ENCODE assay signal across 8 cellular contexts in the genomic region with DNA sequence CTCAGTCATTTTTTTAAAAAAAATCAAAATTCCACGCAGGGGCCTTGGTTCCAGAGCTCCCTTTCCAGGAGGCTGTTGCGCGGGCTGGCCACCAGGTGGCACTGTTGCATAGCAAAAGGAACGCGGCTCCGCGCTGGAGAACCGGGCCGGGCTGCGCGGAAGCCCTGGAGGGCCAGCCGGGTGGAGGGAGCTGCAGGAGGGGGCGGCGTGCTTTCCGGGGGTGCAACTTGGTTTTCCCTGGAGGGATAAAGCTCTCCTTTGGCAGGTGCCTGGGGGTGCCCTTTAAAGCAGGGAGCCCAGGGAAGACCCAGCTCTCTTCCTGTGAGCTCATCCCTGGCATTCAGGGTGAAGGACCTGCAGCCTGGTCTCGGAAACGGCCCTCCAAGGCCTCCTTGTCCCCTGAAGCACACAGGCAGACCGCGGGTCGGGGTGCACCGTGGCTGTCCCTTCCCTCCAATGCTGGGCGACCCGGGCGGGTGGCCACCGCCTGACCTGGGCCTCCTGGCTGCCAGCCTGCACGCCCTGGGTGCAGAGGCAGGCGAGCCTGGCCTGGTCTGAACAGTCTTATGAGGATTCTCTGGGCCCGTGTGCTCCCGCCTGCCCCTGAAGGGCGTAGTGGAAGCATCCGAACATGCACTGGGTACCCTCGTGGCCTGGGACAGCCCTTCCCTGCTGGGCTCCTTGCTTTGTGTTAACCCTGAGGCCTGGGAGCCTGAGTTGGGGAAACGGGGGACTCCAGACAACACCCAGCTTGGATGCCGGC. TPM values are rescaled to one million over a fixed set of nuclear protein-coding genes. Genes with fewer than 3 reads are reported as not detected.
DNase-seq lines count a peak whose midpoint lies in the region; ATAC-seq and TF ChIP-seq lines count a peak whose summit lies in the region.

No MANE protein-coding gene starts in this region.

- peak; percentile 79 for TF ChIP-seq CTCF in WERI-Rb-1 (IDR thresholded peaks at IDR 0.05; ENCODE audit: low read depth, low read length)
- peak; percentile 97 for TF ChIP-seq CTCF in brain microvascular endothelial cell (IDR thresholded peaks at IDR 0.05; ENCODE audit: low read depth, low read length, missing control alignments)

- no peaks in the 10 kb centered on the region for H3K9me3 ChIP-seq in WERI-Rb-1 (ENCODE audit: severe bottlenecking)

- H3K27me3 ChIP-seq in WERI-Rb-1 (ENCODE audit: insufficient read depth, low read depth, severe bottlenecking) (peaks cover 96% of the 10 kb centered on the region), brain microvascular endothelial cell (replicated peaks) (peaks cover 18% of the 10 kb centered on the region)

- H3K4me3 ChIP-seq in WERI-Rb-1 (ENCODE audit: low read depth, low read length) (no peak overlapping the region), brain microvascular endothelial cell (ENCODE audit: low read depth, low read length) (no peak overlapping the region)

- DNase-seq in G401 (ENCODE audit: low spot score) (peak; percentile 76), Kasumi-1 (lab: John Stamatoyannopoulos, UW) (peak; percentile 31 to 67), WERI-Rb-1 (peak; percentile 60), brain microvascular endothelial cell (peak; percentile 41), inferior parietal cortex (ENCODE audit: extremely low spot score) (peak; percentile 86), DMS114 treated with DMSO at 0.1 percent for 48 hours (lab: John Stamatoyannopoulos, UW; ENCODE audit: unreplicated experiment) (no peak)
- DNase-seq in stimulated activated CD4-positive, alpha-beta T cell treated with anti-CD3 and anti-CD28 coated beads, Interleukin-1b, Interleukin-23, amount 100 ng/mL, for 1 hour (ENCODE audit: low read depth in 2 of 2) = peak; percentile 44 to 65

- no peak overlapping the region for H3K27ac ChIP-seq in WERI-Rb-1
- H3K27ac ChIP-seq in brain microvascular endothelial cell = no peak overlapping the region

- ATAC-seq in HG03460 (IDR thresholded peaks at IDR 0.05; ENCODE audit: unreplicated experiment) = no peak

- in situ Hi-C loops in G401 (cut with HindIII; ENCODE audit: low sequenced_read_pairs) = no loop called here
- in situ Hi-C loops in brain microvascular endothelial cell (cut with HindIII; ENCODE audit: low pct_ligation_motif_present, low sequenced_read_pairs) = no loop called here

- H3K36me3 ChIP-seq in WERI-Rb-1 (no peaks in the 10 kb centered on the region), brain microvascular endothelial cell (replicated peaks) (no peaks in the 10 kb centered on the region)

RNA-seq across cellular contexts. Expression of a gene that starts 23.4 kb away (rescaled TPM):
- total RNA-seq in G401 (2014; rRNA removed; shearing (Covaris generic)) = not detected in 2 replicates

RNA-seq across cellular contexts. Expression of a gene that starts 31.0 kb away (rescaled TPM):
- not detected in 2 replicates for total RNA-seq in G401 (2014; rRNA removed; shearing (Covaris generic))

RNA-seq across cellular contexts. Expression of a gene that starts 44.0 kb away (rescaled TPM):
- total RNA-seq in G401 (2014; rRNA removed; shearing (Covaris generic)) = not detected in 2 replicates

RNA-seq across cellular contexts. Expression of a gene that starts 44.7 kb away (rescaled TPM):
- total RNA-seq in G401 (2014; rRNA removed; shearing (Covaris generic)) = not detected in 2 replicates

RNA-seq across cellular contexts. Expression of a gene that starts 54.9 kb away (rescaled TPM):
- not detected in 2 replicates for total RNA-seq in G401 (2014; rRNA removed; shearing (Covaris generic))
